In the genomic region with DNA sequence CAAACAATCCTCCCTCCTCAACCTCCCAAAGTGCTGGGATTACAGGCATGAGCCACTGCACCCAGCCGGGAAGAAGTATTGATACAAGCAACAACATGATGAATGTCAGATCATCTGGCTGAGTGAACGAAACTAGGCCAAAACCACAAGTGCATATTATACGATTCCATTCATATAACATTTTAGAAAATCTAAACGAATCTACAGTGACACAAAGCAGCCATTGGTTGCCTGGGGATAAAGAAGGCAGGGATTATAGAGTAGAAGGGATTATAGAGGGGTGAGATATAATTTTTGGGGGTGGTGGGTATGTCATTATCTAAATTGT, we compare ENCODE assay signal across 25 cellular contexts. TPM values are rescaled to one million over a fixed set of nuclear protein-coding genes. Genes with fewer than 3 reads are reported as not detected.
"Had no signal": no experiment of that assay in that cellular context is flagged by ENCODE, and none has a peak within 500 bp of the region (broad histone marks: within the 10 kb centered on the region; RNA-seq: fewer than 3 reads in every experiment).

No MANE protein-coding gene starts in this region.

- ATAC-seq: activated CD8-positive, alpha-beta memory T cell treated with anti-CD3 and anti-CD28 coated beads, Interleukin-2, amount 10 ng/mL, durations not matched to agents 7 days and 5 days; body of pancreas; gastrocnemius medialis had no signal

- H3K36me3 Mint-ChIP-seq: activated CD8-positive, alpha-beta memory T cell treated with anti-CD3 and anti-CD28 coated beads, Interleukin-2, amount 10 ng/mL, durations not matched to agents 7 days and 5 days; activated naive CD8-positive, alpha-beta T cell; mesothelial cell of epicardium had no signal

- FAIRE-seq: colon had no signal

- H3K9me3 ChIP-seq: body of pancreas, gastrocnemius medialis, heart left ventricle, left lung, prostate gland, right atrium auricular region, tibial artery had no signal

- H3K27ac Mint-ChIP-seq: activated CD4-positive, alpha-beta memory T cell treated with anti-CD3 and anti-CD28 coated beads, Interleukin-2, amount 10 ng/mL, durations not matched to agents 7 days and 5 days; activated CD8-positive, alpha-beta memory T cell treated with anti-CD3 and anti-CD28 coated beads, Interleukin-2, amount 10 ng/mL, durations not matched to agents 7 days and 5 days; activated naive CD8-positive, alpha-beta T cell; endodermal cell; mesothelial cell of epicardium; nephron progenitor cell had no signal

- H3K36me3 ChIP-seq: gastrocnemius medialis, heart left ventricle, left lung, prostate gland, right atrium auricular region, tibial artery had no signal

- H3K4me3 Mint-ChIP-seq: activated CD4-positive, alpha-beta memory T cell treated with anti-CD3 and anti-CD28 coated beads, Interleukin-2, amount 10 ng/mL, durations not matched to agents 7 days and 5 days; activated CD8-positive, alpha-beta memory T cell treated with anti-CD3 and anti-CD28 coated beads, Interleukin-2, amount 10 ng/mL, durations not matched to agents 7 days and 5 days; activated naive CD8-positive, alpha-beta T cell; endodermal cell; mesothelial cell of epicardium; nephron progenitor cell had no signal

- H3K27ac ChIP-seq: body of pancreas, gastrocnemius medialis, heart left ventricle, left lung, prostate gland, right atrium auricular region, tibial artery had no signal

- H3K4me1 Mint-ChIP-seq: endodermal cell had no signal

- H3K4me3 ChIP-seq: body of pancreas, gastrocnemius medialis, heart left ventricle, left lung, prostate gland, right atrium auricular region, tibial artery had no signal

- H3K9me3 Mint-ChIP-seq: activated CD4-positive, alpha-beta memory T cell treated with anti-CD3 and anti-CD28 coated beads, Interleukin-2, amount 10 ng/mL, durations not matched to agents 7 days and 5 days; mesothelial cell of epicardium had no signal

- DNase-seq: activated CD4-positive, alpha-beta memory T cell treated with anti-CD3 and anti-CD28 coated beads, Interleukin-2, amount 10 ng/mL, durations not matched to agents 7 days and 5 days; activated CD4-positive, alpha-beta T cell treated with anti-CD3 and anti-CD28 coated beads for 48 hours; activated CD4-positive, CD25-positive, alpha-beta regulatory T cell; activated CD8-positive, alpha-beta memory T cell treated with anti-CD3 and anti-CD28 coated beads, Interleukin-2, amount 10 ng/mL, durations not matched to agents 7 days and 5 days; body of pancreas; endodermal cell; gastrocnemius medialis; heart left ventricle; left lung; nephron progenitor cell; stimulated activated CD4-positive, alpha-beta T cell treated with anti-CD3 and anti-CD28 coated beads, Interleukin-2, amount 100 ng/mL, for 24 hours; stimulated activated naive CD4-positive, alpha-beta T cell treated with Interleukin-2 at 50 U/mL for 16 hours; tibial artery had no signal

- H3K4me1 ChIP-seq: gastrocnemius medialis, prostate gland had no signal

- H3K27me3 ChIP-seq: body of pancreas, gastrocnemius medialis, heart left ventricle, left lung, right atrium auricular region had no signal

RNA-seq across cellular contexts. Expression of a gene that starts 53.7 kb away (rescaled TPM):
- total RNA-seq: activated CD4-positive, alpha-beta memory T cell treated with anti-CD3 and anti-CD28 coated beads, Interleukin-2, amount 10 ng/mL, durations not matched to agents 7 days and 5 days; activated CD8-positive, alpha-beta memory T cell treated with anti-CD3 and anti-CD28 coated beads, Interleukin-2, amount 10 ng/mL, durations not matched to agents 7 days and 5 days; body of pancreas; cardiac septum; endodermal cell; epithelial cell of proximal tubule; fibroblast of lung; gastrocnemius medialis; kidney epithelial cell; lung microvascular endothelial cell; mesothelial cell of epicardium; prostate gland; right atrium auricular region; skeletal muscle tissue; urinary bladder had no signal
- polyA plus RNA-seq: fibroblast of lung, urinary bladder had no signal
